Comparison of ENCODE assay signal across 22 cellular contexts in the genomic region with DNA sequence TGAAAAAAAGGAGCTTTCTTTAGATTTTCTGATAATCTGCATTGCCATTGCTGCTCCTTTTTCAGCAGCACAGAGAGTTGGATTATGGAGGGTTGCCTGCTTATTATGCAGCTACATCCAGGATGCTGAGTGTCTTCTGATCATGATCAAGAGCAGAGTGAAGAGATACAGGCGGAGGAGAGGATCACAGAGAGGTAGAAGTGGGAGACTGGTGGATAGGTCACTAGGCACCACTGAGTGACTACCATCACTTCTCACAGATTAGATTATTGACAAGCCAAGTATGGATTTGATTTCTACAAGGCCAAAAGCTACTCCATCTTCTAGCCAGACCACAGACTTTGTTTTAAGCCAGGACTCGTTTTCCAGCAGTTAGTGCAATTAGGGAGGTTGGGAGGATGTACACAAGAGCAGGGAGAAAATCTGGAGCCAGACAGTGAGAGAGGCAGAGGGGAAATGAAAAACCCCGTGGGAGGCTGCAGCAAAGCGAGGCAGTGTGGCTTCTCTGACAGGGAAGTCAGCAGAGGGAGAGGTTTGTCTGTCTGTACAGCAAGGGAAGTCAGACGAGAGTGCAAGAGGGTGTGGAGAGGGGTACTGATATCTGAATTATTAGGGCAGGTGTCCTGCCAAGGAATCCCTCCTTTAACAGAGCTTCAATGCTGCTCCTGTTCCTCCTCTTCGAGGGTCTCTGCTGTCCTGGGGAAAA. TPM values are rescaled to one million over a fixed set of nuclear protein-coding genes. Genes with fewer than 3 reads are reported as not detected.
A peak's percentile ranks its signal among the peaks of the same experiment; 100 is the strongest.
DNase-seq lines count a peak whose midpoint lies in the region; ATAC-seq, FAIRE-seq and TF ChIP-seq lines count a peak whose summit lies in the region.
"Had no signal": no experiment of that assay in that cellular context is flagged by ENCODE, and none has a peak within 500 bp of the region (broad histone marks: within the 10 kb centered on the region; RNA-seq: fewer than 3 reads in every experiment).

A gene (plus strand): TSS at position 562 of the 706 bp plus-strand sequence. CDS start 95 bp downstream, at position 657.

- intact Hi-C loops in GM12878 (cut with micrococcal nuclease; ENCODE audit: unreplicated experiment) (no loop called here), body of pancreas (cut with DNase I) (no loop called here)

- ATAC-seq in HG03442 (IDR thresholded peaks at IDR 0.05; ENCODE audit: unreplicated experiment) (peak; percentile 46), GM12878 (peak; percentile 62), upper lobe of left lung (ENCODE audit: low FRiP score in 2 of 2) (peak; percentile 26 to 51), body of pancreas (no peak)
- ATAC-seq: activated T-helper 17 cell treated with anti-CD3 and anti-CD28 coated beads, Interleukin-2, amount 50 U/mL, for 72 hours; effector memory CD8-positive, alpha-beta T cell; Right ventricle myocardium inferior had no signal

- FAIRE-seq in GM12891 (lab: Jason Lieb, UNC): peak; percentile 20
- FAIRE-seq in GM12878 (lab: Jason Lieb, UNC): peak; percentile 69

- no peaks in the 10 kb centered on the region for H4K20me1 ChIP-seq in GM12878 (ENCODE audit: control insufficient read depth, insufficient read depth)

- DNase-seq in GM12891 (ENCODE audit: insufficient read length, low spot score) (no peak), GM12878 (ENCODE audit: low read depth, low spot score) (no peak), upper lobe of left lung (no peak), EL (no peak), A172 (ENCODE audit: low spot score) (no peak), body of pancreas (no peak)
- DNase-seq: activated CD4-positive, alpha-beta T cell treated with anti-CD3 and anti-CD28 coated beads for 4 hours; activated naive CD8-positive, alpha-beta T cell treated with anti-CD3 and anti-CD28 coated beads, Interleukin-2, amount 10 ng/mL, durations not matched to agents 7 days and 5 days; COR-L47; effector memory CD8-positive, alpha-beta T cell; esophagus squamous epithelium; NCI-H1417 treated with DMSO at 0.1 percent for 48 hours; NCI-H526; nephron progenitor cell; OCI-M1; sigmoid colon; stimulated activated naive CD4-positive, alpha-beta T cell; thyroid gland had no signal

- in situ Hi-C loops in GM12878 (cut with MboI): no loop called here

- no peak for TF ChIP-seq CTCF in GM12878 (IDR thresholded peaks at IDR 0.05 in 2 of 3, conservative IDR thresholded peaks at IDR 0.05 in 1 of 3; ENCODE audit: control insufficient read depth in 2 of 3, extremely low read depth in 1 of 3, insufficient read depth in 1 of 3, low read depth in 3 of 3, low read length in 3 of 3)
- no peak for TF ChIP-seq CTCF in upper lobe of left lung (IDR thresholded peaks at IDR 0.05)
- no peak for TF ChIP-seq CTCF in body of pancreas (IDR thresholded peaks at IDR 0.05)

- RAD21 ChIA-PET in GM12878 (lab: Charles Lee; ENCODE audit: unreplicated experiment): interaction anchor here (1.5 kb wide), 1 partner anchor 107 kb away, joined by 4 read pairs; no protein-coding TSS in a partner anchor

- BruUV-seq in GM12878 (replicated peaks; lab: Mats Ljungman, UMichigan): no TSS peak

- H3K79me2 ChIP-seq in GM12878 (ENCODE audit: control insufficient read depth, insufficient read depth, low read length): no peaks in the 10 kb centered on the region

- CTCF ChIA-PET in GM12878 (lab: Yijun Ruan, JAX): interaction anchor here (1.2 to 1.3 kb wide), 2 partner anchors 25 to 149 kb away, joined by 3 to 4 read pairs; no protein-coding TSS in a partner anchor

- no peak within 1 kb of the TSS for H3K4me3 ChIP-seq in GM12878
- no peak within 1 kb of the TSS for H3K4me3 ChIP-seq in upper lobe of left lung
- H3K4me3 ChIP-seq in body of pancreas: no peak within 1 kb of the TSS
- H3K4me3 ChIP-seq: esophagus squamous epithelium, sigmoid colon, thyroid gland had no signal

- POLR2A ChIA-PET in GM12878 (lab: Charles Lee): no interaction called here

- no peak for TF ChIP-seq POLR2A in GM12891 (IDR thresholded peaks at IDR 0.05; ENCODE audit: low read depth, low read length)
- no peak for TF ChIP-seq POLR2A in GM12878 (IDR thresholded peaks at IDR 0.05; ENCODE audit: low read depth, low read length)
- no peak for TF ChIP-seq POLR2A in upper lobe of left lung (IDR thresholded peaks at IDR 0.05)
- no peak for TF ChIP-seq POLR2A in body of pancreas (IDR thresholded peaks at IDR 0.05)

- no peak for TF ChIP-seq RAD21 in GM12878 (IDR thresholded peaks at IDR 0.05; ENCODE audit: insufficient read depth, low read depth, low read length)

- H3K27ac ChIP-seq in GM12878 (ENCODE audit: control insufficient read depth, insufficient read depth): no peak within 1 kb of the TSS
- no peak within 1 kb of the TSS for H3K27ac ChIP-seq in upper lobe of left lung
- H3K27ac ChIP-seq in body of pancreas: no peak within 1 kb of the TSS
- H3K27ac ChIP-seq: esophagus squamous epithelium, sigmoid colon, thyroid gland had no signal

- H3K27me3 ChIP-seq in GM12878 (replicated peaks in 1 of 2; ENCODE audit: control insufficient read depth in 2 of 2, insufficient read depth in 2 of 2, low read length in 1 of 2) (no peaks in the 10 kb centered on the region; a peak in 1 of 4 replicates), upper lobe of left lung (no peaks in the 10 kb centered on the region), body of pancreas (no peaks in the 10 kb centered on the region)
- H3K27me3 ChIP-seq: esophagus squamous epithelium, sigmoid colon, thyroid gland had no signal

- no peaks in the 10 kb centered on the region for H3K36me3 ChIP-seq in GM12878 (ENCODE audit: control insufficient read depth in 2 of 2, insufficient read depth in 2 of 2, low read length in 1 of 2)
- no peaks in the 10 kb centered on the region for H3K36me3 ChIP-seq in upper lobe of left lung
- H3K36me3 ChIP-seq in body of pancreas (replicated peaks in 1 of 2; ENCODE audit: insufficient read depth in 1 of 2, low read depth in 2 of 2): no peaks in the 10 kb centered on the region
- H3K36me3 ChIP-seq: esophagus squamous epithelium, sigmoid colon, thyroid gland had no signal

- no peak within 1 kb of the TSS for H3K9ac ChIP-seq in GM12878 (ENCODE audit: control insufficient read depth, insufficient read depth, low read length)

- H3K4me1 ChIP-seq in GM12878 (ENCODE audit: control insufficient read depth, insufficient read depth, low read length) (no peaks in the 10 kb centered on the region), upper lobe of left lung (no peaks in the 10 kb centered on the region), body of pancreas (no peaks in the 10 kb centered on the region)
- H3K4me1 ChIP-seq: esophagus squamous epithelium, sigmoid colon, thyroid gland had no signal

- 6% methylated on average over 6 of the region's 6 CpGs for WGBS in GM12878 (ENCODE audit: insufficient coverage, insufficient replicate concordance, low lambda C conversion rate, missing lambda C conversion rate)
- WGBS in upper lobe of left lung, 2 donors: 47 to 53% methylated on average over 6 of the region's 6 CpGs
- WGBS in body of pancreas, 2 donors: 22 to 26% methylated on average over 6 of the region's 6 CpGs

- TF ChIP-seq EP300 in GM12878 (IDR thresholded peaks at IDR 0.05; ENCODE audit: borderline replicate concordance in 1 of 2, control insufficient read depth in 1 of 2, low read depth in 2 of 2, low read length in 2 of 2) (no peak), upper lobe of left lung (IDR thresholded peaks at IDR 0.05) (no peak)

- no peaks in the 10 kb centered on the region for H3K9me3 ChIP-seq in GM12878 (replicated peaks; ENCODE audit: control insufficient read depth, insufficient read depth, low read length)
- no peaks in the 10 kb centered on the region for H3K9me3 ChIP-seq in upper lobe of left lung
- no peaks in the 10 kb centered on the region for H3K9me3 ChIP-seq in body of pancreas
- H3K9me3 ChIP-seq: esophagus squamous epithelium, sigmoid colon, thyroid gland had no signal

- H3K4me2 ChIP-seq in GM12878 (ENCODE audit: control insufficient read depth, insufficient read depth): no peak within 1 kb of the TSS

- SMC1A ChIA-PET in GM12878 (lab: Charles Lee; ENCODE audit: uncharacterized antibody, unreplicated experiment): interaction anchor here (0.7 kb wide), 1 partner anchor 234 kb away, joined by 3 read pairs; no protein-coding TSS in a partner anchor

- H2AFZ ChIP-seq in GM12878 (ENCODE audit: control insufficient read depth, low read depth, low read length): no peak within 1 kb of the TSS

TF ChIP-seq in GM12891, 5 proteins besides CTCF, POLR2A, EP300 and RAD21 (continues in another document):
- peak; percentile 82 for TF ChIP-seq SPI1 (IDR thresholded peaks at IDR 0.05; ENCODE audit: low read depth, low read length)
- TF ChIP-seq POU2F2 (IDR thresholded peaks at IDR 0.05; ENCODE audit: low read depth, low read length): no peak
- TF ChIP-seq POLR2AphosphoS5 (IDR thresholded peaks at IDR 0.05; ENCODE audit: low read depth, low read length): no peak
- no peak for TF ChIP-seq PAX5 (IDR thresholded peaks at IDR 0.05; ENCODE audit: insufficient read depth, low read length, severe bottlenecking)

TF ChIP-seq in GM12878, 131 proteins besides CTCF, POLR2A, EP300 and RAD21 (continues in another document):
- TF ChIP-seq SPI1 (IDR thresholded peaks at IDR 0.05; ENCODE audit: borderline replicate concordance, insufficient read depth, low read depth, low read length) (peak; percentile 56; the same call in 1 of the 2 replicates), ETV6 (conservative IDR thresholded peaks at IDR 0.05 in 1 of 2, IDR thresholded peaks at IDR 0.05 in 1 of 2; ENCODE audit: borderline replicate concordance in 1 of 2, low read depth in 1 of 2) (no peak)

RNA-seq across cellular contexts. Expression of the gene that starts here (rescaled TPM):
- polyA plus RNA-seq in GM12891 (2012; ENCODE audit: low read depth, missing spikeins): not detected
- not detected in 2 replicates for total RNA-seq in GM12878 (2013; cell fraction: nucleolus; rRNA removed)
- total RNA-seq in GM12878 (2014; rRNA removed) (not detected in 2 replicates), GM12878 (2014; rRNA removed; fragmentation: Illumina TruSeq; extraction: Trizol) (not detected in 2 replicates), GM12878 (2021) (not detected in 2 replicates), upper lobe of left lung (1 to 10 TPM in 2 of 6 donors, not detected in 4; 2.1 to 4.0 TPM), body of pancreas (under 1 TPM in 1 of 2 donors, not detected in 1; 0.78 TPM)
- not detected for polyA plus RNA-seq in GM12878 (2011; ENCODE audit: low read depth)
- polyA plus RNA-seq in GM12878 (2011; rRNA removed) (0.05 TPM in 1 of 2 replicates, not detected in the other), GM12878 (2014; fragmentation: Illumina TruSeq; extraction: Trizol) (0.07 TPM in 1 of 2 replicates, not detected in the other), GM12878 (2014; fragmentation: Nextera tagmentation; extraction: Ambion mirVana) (under 1 TPM in 1 of 2 experiments, not detected in 1; 0.05 TPM), GM12878 (2014; rRNA removed) (not detected in 2 replicates), GM12878 (2016; fragmentation: Nextera tagmentation; extraction: Ambion mirVana) (not detected)
- polyA plus RNA-seq in GM12878 (2011; cell fraction: cytosol; rRNA removed): not detected in 2 replicates
- not detected in 2 replicates for polyA plus RNA-seq in GM12878 (2011; cell fraction: nucleus; rRNA removed)
- not detected in 2 replicates for polyA plus RNA-seq in GM12878 (2012)
- polyA minus RNA-seq in GM12878 (2011; rRNA and poly(A)+ RNA removed): not detected in 2 replicates
- not detected in 2 replicates for polyA minus RNA-seq in GM12878 (2011; cell fraction: cytosol; rRNA and poly(A)+ RNA removed)
- not detected in 2 replicates for polyA minus RNA-seq in GM12878 (2011; cell fraction: nucleus; rRNA and poly(A)+ RNA removed)
- not detected in 2 replicates for total RNA-seq in A172 (2014; rRNA removed; shearing (Covaris generic))
- total RNA-seq: activated naive CD8-positive, alpha-beta T cell treated with anti-CD3 and anti-CD28 coated beads, Interleukin-2, amount 10 ng/mL, durations not matched to agents 7 days and 5 days; activated T-helper 17 cell treated with anti-CD3 and anti-CD28 coated beads, Interleukin-2, amount 50 U/mL, for 72 hours; mesothelial cell of epicardium; Right ventricle myocardium inferior had no signal

Comparison
In these comparisons a context has a peak if more than half of its experiments do, and no peak if none do; other contexts are left out.
1. Peak in ATAC-seq in GM12878; RNA of the gene not detected or under 1 TPM.